ENCODE assay signal across 9 cellular contexts in genomic region chr6:68635706-68636513, GRCh38. TPM values are rescaled to one million over a fixed set of nuclear protein-coding genes. Genes with fewer than 3 reads are reported as not detected.
DNase-seq lines count a peak whose midpoint lies in the region; ATAC-seq, FAIRE-seq and TF ChIP-seq lines count a peak whose summit lies in the region.
"Had no signal": no experiment of that assay in that cellular context is flagged by ENCODE, and none has a peak within 500 bp of the region (broad histone marks: within the 10 kb centered on the region; RNA-seq: fewer than 3 reads in every experiment).

No MANE protein-coding gene starts in this region.

- no peak for TF ChIP-seq POLR2A in GM12878 (IDR thresholded peaks at IDR 0.05; ENCODE audit: low read depth, low read length)

- no peak for TF ChIP-seq RAD21 in GM12878 (IDR thresholded peaks at IDR 0.05; ENCODE audit: insufficient read depth, low read depth, low read length)

- no peaks in the 10 kb centered on the region for H3K79me2 ChIP-seq in GM12878 (ENCODE audit: control insufficient read depth, insufficient read depth, low read length)

- peak overlapping the region; percentile 82; the same call in 1 of the 2 replicates for H3K4me2 ChIP-seq in GM12878 (ENCODE audit: control insufficient read depth, insufficient read depth)

- TF ChIP-seq EP300 in GM12878 (IDR thresholded peaks at IDR 0.05; ENCODE audit: borderline replicate concordance in 1 of 2, control insufficient read depth in 1 of 2, low read depth in 2 of 2, low read length in 2 of 2): no peak

- no TSS peak for BruUV-seq in GM12878 (replicated peaks; lab: Mats Ljungman, UMichigan)

- H3K4me3 ChIP-seq in GM12878 (peak overlapping the region; percentile 67), kidney (ENCODE audit: low read length in 2 of 2) (peak overlapping the region; percentile 75 to 77), stomach smooth muscle (ENCODE audit: low read length in 2 of 2) (peak overlapping the region; percentile 77 to 85)

- intact Hi-C loops in GM12878 (cut with micrococcal nuclease; ENCODE audit: unreplicated experiment): loop anchor here (2.0 to 5.0 kb wide), 2 partner anchors 143 to 1471 kb away; no protein-coding TSS in a partner anchor
- intact Hi-C loops in kidney (cut with DNase I): no loop called here

- 13% methylated on average over 22 of the region's 24 CpGs for WGBS in GM12878 (ENCODE audit: insufficient coverage, insufficient replicate concordance, low lambda C conversion rate, missing lambda C conversion rate)

- H3K4me1 ChIP-seq in GM12878 (ENCODE audit: control insufficient read depth, insufficient read depth, low read length) (no peaks in the 10 kb centered on the region), kidney (ENCODE audit: control insufficient read depth in 1 of 2, insufficient read depth in 1 of 2, low read depth in 1 of 2, low read length in 2 of 2) (peaks cover 0 to 8% of the 10 kb centered on the region in 2 donors), stomach smooth muscle (ENCODE audit: control insufficient read depth, insufficient read depth, low read length) (no peaks in the 10 kb centered on the region)

- H3K9me3 ChIP-seq in GM12878 (replicated peaks; ENCODE audit: control insufficient read depth, insufficient read depth, low read length) (no peaks in the 10 kb centered on the region), kidney (ENCODE audit: control insufficient read depth in 1 of 2, low read length in 2 of 2) (no peaks in the 10 kb centered on the region), stomach smooth muscle (ENCODE audit: control insufficient read depth in 2 of 2, low read length in 2 of 2) (no peaks in the 10 kb centered on the region)

- H3K9ac ChIP-seq in GM12878 (ENCODE audit: control insufficient read depth, insufficient read depth, low read length) (no peak overlapping the region), kidney (ENCODE audit: low read length in 2 of 2) (peak overlapping the region; percentile 48 to 51), stomach smooth muscle (ENCODE audit: low read length in 2 of 2) (peak overlapping the region; percentile 58 to 72)

- no peak; the same call in 2 of the 3 replicates for ATAC-seq in GM12878
- ATAC-seq in GM18520 (IDR thresholded peaks at IDR 0.05; ENCODE audit: unreplicated experiment): no peak
- no peak for ATAC-seq in GM21528 (IDR thresholded peaks at IDR 0.05; ENCODE audit: low FRiP score, unreplicated experiment)

- H3K27me3 ChIP-seq in GM12878 (replicated peaks in 1 of 2; ENCODE audit: control insufficient read depth in 2 of 2, insufficient read depth in 2 of 2, low read length in 1 of 2) (peaks cover 1 to 16% of the 10 kb centered on the region in 2 experiments), stomach smooth muscle (ENCODE audit: control insufficient read depth in 1 of 2, insufficient read depth in 2 of 2, low read length in 2 of 2) (peaks cover 6 to 11% of the 10 kb centered on the region in 2 donors)

- in situ Hi-C loops in GM12878 (cut with MboI): loop anchor here (10.0 to 25.0 kb wide), 2 partner anchors 329 to 1476 kb away; no protein-coding TSS in a partner anchor

- CTCF ChIA-PET in GM12878 (lab: Yijun Ruan, JAX): interaction anchor here (0.6 to 7.6 kb wide), 5 partner anchors 23 to 974 kb away, joined by 3 to 64 read pairs (median 4); no protein-coding TSS in a partner anchor

- H3K27ac ChIP-seq in GM12878 (ENCODE audit: control insufficient read depth, insufficient read depth) (no peak overlapping the region), kidney (ENCODE audit: low read depth in 2 of 2, low read length in 2 of 2) (no peak overlapping the region), stomach smooth muscle (ENCODE audit: low read length) (peak overlapping the region; percentile 20)

- no peaks in the 10 kb centered on the region for H4K20me1 ChIP-seq in GM12878 (ENCODE audit: control insufficient read depth, insufficient read depth)

- RAD21 ChIA-PET in GM12878 (lab: Charles Lee; ENCODE audit: unreplicated experiment): interaction anchor here (1.0 kb wide), 1 partner anchor 63 kb away, joined by 4 read pairs; no protein-coding TSS in a partner anchor

- H3K36me3 ChIP-seq in GM12878 (ENCODE audit: control insufficient read depth in 2 of 2, insufficient read depth in 2 of 2, low read length in 1 of 2): no peaks in the 10 kb centered on the region
- H3K36me3 ChIP-seq in kidney (ENCODE audit: control insufficient read depth in 1 of 2, insufficient read depth in 2 of 2, low read length in 2 of 2): no peaks in the 10 kb centered on the region
- H3K36me3 ChIP-seq in stomach smooth muscle (ENCODE audit: control insufficient read depth in 2 of 2, insufficient read depth in 2 of 2, low read length in 2 of 2): no peaks in the 10 kb centered on the region

- SMC1A ChIA-PET in GM12878 (lab: Charles Lee; ENCODE audit: uncharacterized antibody, unreplicated experiment): interaction anchor here (0.6 to 5.9 kb wide), 3 partner anchors 64 to 149 kb away, joined by 3 to 37 read pairs (median 5); no protein-coding TSS in a partner anchor

- TF ChIP-seq CTCF in GM12878 (IDR thresholded peaks at IDR 0.05 in 2 of 3, conservative IDR thresholded peaks at IDR 0.05 in 1 of 3; ENCODE audit: control insufficient read depth in 2 of 3, extremely low read depth in 1 of 3, insufficient read depth in 1 of 3, low read depth in 3 of 3, low read length in 3 of 3) (no peak), kidney (IDR thresholded peaks at IDR 0.05; ENCODE audit: borderline replicate concordance, extremely low read depth, insufficient read depth) (no peak)

- peak overlapping the region; percentile 21; the same call in 1 of the 2 replicates for H2AFZ ChIP-seq in GM12878 (ENCODE audit: control insufficient read depth, low read depth, low read length)

- POLR2A ChIA-PET in GM12878 (lab: Charles Lee): interaction anchor here (0.6 kb wide), 1 partner anchor 29 kb away, joined by 4 read pairs; no protein-coding TSS in a partner anchor

- DNase-seq in ELR (ENCODE audit: low read depth) (peak; percentile 19), M059J (ENCODE audit: low read depth) (peak; percentile 28), GM12878 (ENCODE audit: low read depth, low spot score) (no peak), kidney (no peak), NCI-H2227 (lab: John Stamatoyannopoulos, UW; ENCODE audit: unreplicated experiment) (no peak)

- FAIRE-seq in GM12878 (lab: Jason Lieb, UNC) (no peak), kidney (lab: Jason Lieb, UNC) (no peak)

TF ChIP-seq in GM12878, 131 proteins besides CTCF, POLR2A, EP300 and RAD21:
- TF ChIP-seq ZNF622 (IDR thresholded peaks at IDR 0.05): no peak
- peak; percentile 24 for TF ChIP-seq SUZ12 (IDR thresholded peaks at IDR 0.05; ENCODE audit: unreplicated experiment)
- 0 out of 2 replicates have a peak, but pooled peaks have one; percentile 24 for TF ChIP-seq RFX5 (IDR thresholded peaks at IDR 0.05; ENCODE audit: low read depth, low read length)
- TF ChIP-seq SPI1 (IDR thresholded peaks at IDR 0.05; ENCODE audit: borderline replicate concordance, insufficient read depth, low read depth, low read length): no peak
- TF ChIP-seq SMAD5 (IDR thresholded peaks at IDR 0.05; ENCODE audit: low read depth): no peak
- no peak for TF ChIP-seq RBBP5 (conservative IDR thresholded peaks at IDR 0.05)
- TF ChIP-seq CEBPB (IDR thresholded peaks at IDR 0.05; ENCODE audit: borderline replicate concordance in 1 of 2, low read depth in 2 of 2, low read length in 2 of 2): no peak
- TF ChIP-seq CREB1 (IDR thresholded peaks at IDR 0.05; ENCODE audit: low read depth): 0 out of 2 replicates have a peak, but pooled peaks have one; percentile 15
- no peak for TF ChIP-seq DPF2 (IDR thresholded peaks at IDR 0.05)
- no peak for TF ChIP-seq STAT1 (conservative IDR thresholded peaks at IDR 0.05)
- TF ChIP-seq CBFB (IDR thresholded peaks at IDR 0.05; ENCODE audit: low read depth): no peak
- no peak for TF ChIP-seq SMARCA5 (IDR thresholded peaks at IDR 0.05)

RNA-seq across cellular contexts. Expression of gene ADGRB3, which starts 0.8 kb away (rescaled TPM):
- total RNA-seq in M059J (2014; rRNA removed; shearing (Covaris generic)): 0.62 and 2.0 TPM in 2 replicates
- 0.10 TPM in 1 of 2 replicates, not detected in the other for total RNA-seq in GM12878 (2013; cell fraction: nucleolus; rRNA removed)
- total RNA-seq in GM12878 (2014; rRNA removed) (0.06 TPM in 1 of 2 replicates, not detected in the other), GM12878 (2014; rRNA removed; fragmentation: Illumina TruSeq; extraction: Trizol) (not detected in 2 replicates), GM12878 (2021) (not detected in 2 replicates), kidney (2.2 TPM)
- not detected for polyA plus RNA-seq in GM12878 (2011; ENCODE audit: low read depth)
- polyA plus RNA-seq in GM12878 (2011; rRNA removed) (not detected in 2 replicates), GM12878 (2014; fragmentation: Illumina TruSeq; extraction: Trizol) (0.03 TPM in 1 of 2 replicates, not detected in the other), GM12878 (2014; fragmentation: Nextera tagmentation; extraction: Ambion mirVana) (not detected), GM12878 (2014; rRNA removed) (0.03 TPM in 1 of 2 replicates, not detected in the other), GM12878 (2016; fragmentation: Nextera tagmentation; extraction: Ambion mirVana) (not detected), kidney (ENCODE audit: insufficient read depth, low read depth, low replicate concordance) (0.26 TPM)
- polyA plus RNA-seq in GM12878 (2011; cell fraction: cytosol; rRNA removed): not detected in 2 replicates
- polyA plus RNA-seq in GM12878 (2011; cell fraction: nucleus; rRNA removed): not detected in 2 replicates
- not detected in 2 replicates for polyA plus RNA-seq in GM12878 (2012)
- not detected in 2 replicates for polyA minus RNA-seq in GM12878 (2011; rRNA and poly(A)+ RNA removed)
- polyA minus RNA-seq in GM12878 (2011; cell fraction: cytosol; rRNA and poly(A)+ RNA removed): not detected in 2 replicates
- polyA minus RNA-seq in GM12878 (2011; cell fraction: nucleus; rRNA and poly(A)+ RNA removed): not detected in 2 replicates
- total RNA-seq: T-helper 2 cell treated with Interferon-gamma antibody and Interleukin-4, amounts not matched to agents 100 ng/mL and 5 ng/mL, for 36 hours had no signal

Comparison
In these comparisons a context has a peak if more than half of its experiments do, and no peak if none do; other contexts are left out.
1. DNase-seq: peak in ELR (single experiment) and M059J (single experiment); none in GM12878 (single experiment), kidney (single experiment) and NCI-H2227 (single experiment).
2. Peak in every context shown above with its lines, with median percentiles within 50 percentile points of each other: H3K4me3 ChIP-seq.